12 cellular contexts compared by ENCODE assay signal in genomic region chr3:120855665-120856437, GRCh38. TPM values are rescaled to one million over a fixed set of nuclear protein-coding genes. Genes with fewer than 3 reads are reported as not detected.
DNase-seq lines count a peak whose midpoint lies in the region; ATAC-seq and TF ChIP-seq lines count a peak whose summit lies in the region.
"Had no signal": no experiment of that assay in that cellular context is flagged by ENCODE, and none has a peak within 500 bp of the region (broad histone marks: within the 10 kb centered on the region; RNA-seq: fewer than 3 reads in every experiment).

No MANE protein-coding gene starts in this region.

- H3K36me3 ChIP-seq in BE2C = no peaks in the 10 kb centered on the region

- H3K4me1 ChIP-seq in BE2C = no peaks in the 10 kb centered on the region

- POLR2A ChIA-PET in activated CD8-positive, alpha-beta T cell treated with anti-CD3 and anti-CD28 coated beads, Interleukin-2, amount 10 ng/mL, durations not matched to agents 7 days and 5 days (lab: Charles Lee) = no interaction called here

- no peak overlapping the region for H3K27ac Mint-ChIP-seq in activated CD8-positive, alpha-beta T cell treated with anti-CD3 and anti-CD28 coated beads, Interleukin-2, amount 10 ng/mL, durations not matched to agents 7 days and 5 days

- TF ChIP-seq CTCF in AG09309 (IDR thresholded peaks at IDR 0.05; ENCODE audit: control insufficient read depth, insufficient read depth, low read depth, low read length, missing control alignments) (no peak), BE2C (IDR thresholded peaks at IDR 0.05; ENCODE audit: low read depth, low read length) (no peak)

- H3K4me3 ChIP-seq in AG09309 (ENCODE audit: control insufficient read depth, low read depth, low read length) (no peak overlapping the region), BE2C (ENCODE audit: low read depth, low read length) (no peak overlapping the region)

- DNase-seq in AG09309 (ENCODE audit: low read depth) (peak; percentile 68), LHCN-M2 (ENCODE audit: low read depth) (peak; percentile 75), cerebellum (ENCODE audit: low spot score) (peak; percentile 87), middle frontal gyrus (ENCODE audit: extremely low spot score, low spot score) (peak; percentile 27), BE2C (no peak), DMS114 treated with DMSO at 0.1 percent for 48 hours (lab: John Stamatoyannopoulos, UW; ENCODE audit: unreplicated experiment) (no peak)
- DNase-seq in activated CD8-positive, alpha-beta T cell treated with anti-CD3 and anti-CD28 coated beads, Interleukin-2, amount 10 ng/mL, durations not matched to agents 7 days and 5 days = no peak
- DNase-seq: activated T-cell treated with anti-CD3 and anti-CD28 coated beads, Interleukin-2, amount 50 U/mL, for 72 hours; glutamatergic neuron had no signal

- no peaks in the 10 kb centered on the region for H3K36me3 Mint-ChIP-seq in activated CD8-positive, alpha-beta T cell treated with anti-CD3 and anti-CD28 coated beads, Interleukin-2, amount 10 ng/mL, durations not matched to agents 7 days and 5 days (ENCODE audit: low read depth)

- no peaks in the 10 kb centered on the region for H3K9me3 Mint-ChIP-seq in activated CD8-positive, alpha-beta T cell treated with anti-CD3 and anti-CD28 coated beads, Interleukin-2, amount 10 ng/mL, durations not matched to agents 7 days and 5 days (ENCODE audit: insufficient read depth)
- H3K9me3 Mint-ChIP-seq: activated T-cell treated with anti-CD3 and anti-CD28 coated beads, Interleukin-2, amount 50 U/mL, for 72 hours had no signal

- no peaks in the 10 kb centered on the region for H3K9me3 ChIP-seq in BE2C

- no peaks in the 10 kb centered on the region for H3K27me3 Mint-ChIP-seq in activated CD8-positive, alpha-beta T cell treated with anti-CD3 and anti-CD28 coated beads, Interleukin-2, amount 10 ng/mL, durations not matched to agents 7 days and 5 days (ENCODE audit: low read depth)

- CTCF ChIA-PET in activated CD8-positive, alpha-beta T cell treated with anti-CD3 and anti-CD28 coated beads, Interleukin-2, amount 10 ng/mL, durations not matched to agents 7 days and 5 days (lab: Charles Lee) = no interaction called here

- no peak for ATAC-seq in GM19395 (IDR thresholded peaks at IDR 0.05; ENCODE audit: unreplicated experiment)
- ATAC-seq in activated CD8-positive, alpha-beta T cell treated with anti-CD3 and anti-CD28 coated beads, Interleukin-2, amount 10 ng/mL, durations not matched to agents 7 days and 5 days = no peak
- ATAC-seq: activated T-cell treated with anti-CD3 and anti-CD28 coated beads, Interleukin-2, amount 50 U/mL, for 72 hours; HepG2 had no signal

- peaks cover 12% of the 10 kb centered on the region for H3K27me3 ChIP-seq in BE2C

- no peaks in the 10 kb centered on the region for H3K4me1 Mint-ChIP-seq in activated CD8-positive, alpha-beta T cell treated with anti-CD3 and anti-CD28 coated beads, Interleukin-2, amount 10 ng/mL, durations not matched to agents 7 days and 5 days (ENCODE audit: low read depth)

- H3K4me3 Mint-ChIP-seq in activated CD8-positive, alpha-beta T cell treated with anti-CD3 and anti-CD28 coated beads, Interleukin-2, amount 10 ng/mL, durations not matched to agents 7 days and 5 days = no peak overlapping the region
- H3K4me3 Mint-ChIP-seq: activated T-cell treated with anti-CD3 and anti-CD28 coated beads, Interleukin-2, amount 50 U/mL, for 72 hours had no signal

RNA-seq across cellular contexts. Expression of gene STXBP5L, which starts 52.2 kb away (rescaled TPM):
- total RNA-seq in LHCN-M2 (2014; rRNA removed) (under 0.01 TPM in 1 of 2 replicates, not detected in the other), cerebellum (46.9 TPM)
- 0.01 TPM for polyA plus RNA-seq in LHCN-M2 (2012)
- polyA plus RNA-seq in BE2C (2012; ENCODE audit: insufficient read depth, insufficient read length, low read depth) = not detected
- not detected for total RNA-seq in activated CD8-positive, alpha-beta T cell treated with anti-CD3 and anti-CD28 coated beads, Interleukin-2, amount 10 ng/mL, durations not matched to agents 7 days and 5 days
- total RNA-seq: activated T-cell treated with anti-CD3 and anti-CD28 coated beads, Interleukin-2, amount 50 U/mL, for 72 hours; HepG2; subcutaneous adipose tissue had no signal
- polyA plus RNA-seq: HepG2 had no signal

Comparison
In these comparisons a context has a peak if more than half of its experiments do, and no peak if none do; other contexts are left out.
1. DNase-seq: peak in AG09309 (single experiment), LHCN-M2 (single experiment), cerebellum (single experiment) and middle frontal gyrus (single experiment); none in BE2C (single experiment), activated CD8-positive, alpha-beta T cell treated with anti-CD3 and anti-CD28 coated beads, Interleukin-2, amount 10 ng/mL, durations not matched to agents 7 days and 5 days (single experiment) and DMS114 treated with DMSO at 0.1 percent for 48 hours (single experiment).
2. RNA of gene STXBP5L, which starts 52.2 kb away (total RNA-seq): 46.9 TPM in cerebellum (single experiment); under 0.01 TPM in LHCN-M2 and not detected in activated CD8-positive, alpha-beta T cell treated with anti-CD3 and anti-CD28 coated beads, Interleukin-2, amount 10 ng/mL, durations not matched to agents 7 days and 5 days; every median in the first group is over 10 times any median in the second.